In genomic region chr12:52252175-52252615, GRCh38 we compare ENCODE assay signal across 16 cellular contexts. TPM values are rescaled to one million over a fixed set of nuclear protein-coding genes. Genes with fewer than 3 reads are reported as not detected.
DNase-seq lines count a peak whose midpoint lies in the region; ATAC-seq, FAIRE-seq and TF ChIP-seq lines count a peak whose summit lies in the region.
"Not testable (repeated sequence)": the region's sequence is repeated elsewhere in the genome, so short reads cannot be mapped to it uniquely, and the experiment has no call there.
"Had no signal": no experiment of that assay in that cellular context is flagged by ENCODE, and none has a peak within 500 bp of the region (broad histone marks: within the 10 kb centered on the region; RNA-seq: fewer than 3 reads in every experiment).

No MANE protein-coding gene starts in this region.

- peaks cover 23% of the 10 kb centered on the region for H4K20me1 ChIP-seq in PC-9 (ENCODE audit: insufficient read depth)

- DNase-seq in A673 (ENCODE audit: low spot score); GM10266 (ENCODE audit: extremely low spot score); HTR-8/SVneo (ENCODE audit: insufficient read length, low spot score); foreskin fibroblast; progenitor cell of endocrine pancreas (ENCODE audit: low spot score, unreplicated experiment): not testable (repeated sequence)
- DNase-seq in PC-9 (peak in 1 of 2 experiments; percentile 70), MCF 10A (ENCODE audit: unreplicated experiment) (peak; percentile 61)
- peak; percentile 39 for DNase-seq in activated CD4-positive, alpha-beta T cell treated with anti-CD3 and anti-CD28 coated beads for 36 hours

- not testable (repeated sequence) for H2AFZ ChIP-seq in PC-9

- not testable (repeated sequence) for H3K9me2 ChIP-seq in PC-9 (ENCODE audit: insufficient read depth)

- TF ChIP-seq CTCF in A673 (conservative IDR thresholded peaks at IDR 0.05; ENCODE audit: low read depth, low read length): 0 out of 2 replicates have a peak, but pooled peaks have one; percentile 21
- peak; percentile 22 for TF ChIP-seq CTCF in GM10266 (IDR thresholded peaks at IDR 0.05; ENCODE audit: control insufficient read depth, insufficient read depth, low read depth, missing control alignments)
- peak; percentile 64 for TF ChIP-seq CTCF in PC-9 (conservative IDR thresholded peaks at IDR 0.05)
- peak; percentile 45 for TF ChIP-seq CTCF in MCF 10A (IDR thresholded peaks at IDR 0.05; ENCODE audit: unreplicated experiment)
- TF ChIP-seq CTCF in foreskin fibroblast (IDR thresholded peaks at IDR 0.05; ENCODE audit: low read depth, low read length): peak; percentile 4
- peak; percentile 36 for TF ChIP-seq CTCF in progenitor cell of endocrine pancreas (IDR thresholded peaks at IDR 0.05; ENCODE audit: unreplicated experiment)

- peaks cover 48% of the 10 kb centered on the region for H3K27me3 Mint-ChIP-seq in activated CD4-positive, alpha-beta T cell treated with anti-CD3 and anti-CD28 coated beads for 36 hours
- H3K27me3 Mint-ChIP-seq in MCF 10A (ENCODE audit: insufficient read depth, unreplicated experiment): not testable (repeated sequence)
- peaks cover 87% of the 10 kb centered on the region for H3K27me3 Mint-ChIP-seq in progenitor cell of endocrine pancreas

- not testable (repeated sequence) for H3K4me3 ChIP-seq in A673 (ENCODE audit: low read depth, low read length, poor library complexity, severe bottlenecking); PC-9; foreskin fibroblast (ENCODE audit: low read depth in 1 of 2, low read length in 2 of 2)

- intact Hi-C loops in A673 (cut with micrococcal nuclease; ENCODE audit: unreplicated experiment); activated CD4-positive, alpha-beta T cell treated with anti-CD3 and anti-CD28 coated beads for 36 hours (cut with DNase I, micrococcal nuclease); MCF 10A (cut with micrococcal nuclease): not testable (repeated sequence)
- intact Hi-C loops in PC-9 (cut with micrococcal nuclease; ENCODE audit: unreplicated experiment): loop anchor here (2.0 kb wide), 1 partner anchor 27 kb away; no protein-coding TSS in a partner anchor

- not testable (repeated sequence) for H3K4me1 ChIP-seq in A673 (ENCODE audit: insufficient read depth, low read length, poor library complexity, severe bottlenecking)
- H3K4me1 ChIP-seq in PC-9 (replicated peaks; ENCODE audit: insufficient read depth): peaks cover 24% of the 10 kb centered on the region

- H3K27ac ChIP-seq in A673 (ENCODE audit: low read depth, low read length, poor library complexity, severe bottlenecking): not testable (repeated sequence)
- peak overlapping the region; percentile 36 for H3K27ac ChIP-seq in PC-9

- H3K4me1 Mint-ChIP-seq in activated CD4-positive, alpha-beta T cell treated with anti-CD3 and anti-CD28 coated beads for 36 hours: not testable (repeated sequence)
- peaks cover 25% of the 10 kb centered on the region for H3K4me1 Mint-ChIP-seq in MCF 10A (ENCODE audit: insufficient read depth, unreplicated experiment)
- H3K4me1 Mint-ChIP-seq in progenitor cell of endocrine pancreas (ENCODE audit: low read depth): peaks cover 19% of the 10 kb centered on the region

- not testable (repeated sequence) for BruUV-seq in A673 (replicated peaks; lab: Mats Ljungman, UMichigan); PC-9 (replicated peaks; lab: Mats Ljungman, UMichigan); MCF 10A (replicated peaks; lab: Mats Ljungman, UMichigan)

- H3K27ac Mint-ChIP-seq in activated CD4-positive, alpha-beta T cell treated with anti-CD3 and anti-CD28 coated beads for 36 hours; progenitor cell of endocrine pancreas: not testable (repeated sequence)
- H3K27ac Mint-ChIP-seq in MCF 10A (ENCODE audit: low read depth, unreplicated experiment): peak overlapping the region; percentile 84

- H3K36me3 Mint-ChIP-seq in activated CD4-positive, alpha-beta T cell treated with anti-CD3 and anti-CD28 coated beads for 36 hours (ENCODE audit: low read depth); progenitor cell of endocrine pancreas (ENCODE audit: insufficient read depth): not testable (repeated sequence)
- peaks cover 46% of the 10 kb centered on the region for H3K36me3 Mint-ChIP-seq in MCF 10A (ENCODE audit: insufficient read depth, unreplicated experiment)

- not testable (repeated sequence) for H3K79me2 ChIP-seq in PC-9 (ENCODE audit: low read depth)

- not testable (repeated sequence) for H3K36me3 ChIP-seq in A673 (ENCODE audit: insufficient read depth, low read length, poor library complexity, severe bottlenecking)
- H3K36me3 ChIP-seq in PC-9 (ENCODE audit: low read depth): peaks cover 16% of the 10 kb centered on the region

- H3K4me3 Mint-ChIP-seq in activated CD4-positive, alpha-beta T cell treated with anti-CD3 and anti-CD28 coated beads for 36 hours; MCF 10A (ENCODE audit: unreplicated experiment); progenitor cell of endocrine pancreas (ENCODE audit: low read depth): not testable (repeated sequence)

- POLR2A ChIA-PET in A673 (lab: Charles Lee; ENCODE audit: low non-redundant PET); activated CD4-positive, alpha-beta T cell treated with anti-CD3 and anti-CD28 coated beads for 36 hours (lab: Charles Lee): not testable (repeated sequence)
- POLR2A ChIA-PET in PC-9 (lab: Charles Lee; ENCODE audit: unreplicated experiment): interaction anchor here (0.9 to 2.0 kb wide), 3 partner anchors 13 to 67 kb away, joined by 4 to 50 read pairs (median 6); no protein-coding TSS in a partner anchor
- POLR2A ChIA-PET in MCF 10A (lab: Yijun Ruan, JAX): interaction anchor here (0.5 to 3.6 kb wide), 5 partner anchors 10 to 266 kb away, joined by 3 to 13 read pairs (median 4); no protein-coding TSS in a partner anchor

- not testable (repeated sequence) for ATAC-seq in activated CD4-positive, alpha-beta T cell treated with anti-CD3 and anti-CD28 coated beads for 36 hours

- not testable (repeated sequence) for H3K27me3 ChIP-seq in A673 (replicated peaks; ENCODE audit: insufficient read depth, low read depth, low read length, poor library complexity); PC-9 (ENCODE audit: insufficient read depth, low read depth)

- peak; percentile 40 for FAIRE-seq in HTR-8/SVneo (lab: Jason Lieb, UNC)

- H3F3A ChIP-seq in PC-9 (ENCODE audit: insufficient read depth, low read depth): peaks cover 83% of the 10 kb centered on the region

- H3K9me3 ChIP-seq in A673 (ENCODE audit: low read depth, low read length, poor library complexity, severe bottlenecking); PC-9 (ENCODE audit: insufficient read depth, low read depth): not testable (repeated sequence)

- H3K9me3 Mint-ChIP-seq in activated CD4-positive, alpha-beta T cell treated with anti-CD3 and anti-CD28 coated beads for 36 hours (ENCODE audit: low read depth); MCF 10A (ENCODE audit: unreplicated experiment); progenitor cell of endocrine pancreas (ENCODE audit: low read depth): not testable (repeated sequence)

- not testable (repeated sequence) for H3K4me2 ChIP-seq in PC-9

- CTCF ChIA-PET in A673 (lab: Charles Lee) (interaction anchor here (0.6 kb wide), 1 partner anchor 358 kb away, joined by 4 read pairs; no protein-coding TSS in a partner anchor), PC-9 (lab: Charles Lee) (interaction anchor here (1.5 to 1.6 kb wide), 2 partner anchors 67 to 76 kb away, joined by 4 to 6 read pairs; no protein-coding TSS in a partner anchor), MCF 10A (lab: Yijun Ruan, JAX) (interaction anchor here (0.6 to 2.8 kb wide), 9 partner anchors 8 to 107 kb away, joined by 3 to 11 read pairs (median 5); no protein-coding TSS in a partner anchor)
- CTCF ChIA-PET in activated CD4-positive, alpha-beta T cell treated with anti-CD3 and anti-CD28 coated beads for 36 hours (lab: Charles Lee): interaction anchor here (0.7 to 1.1 kb wide), 3 partner anchors 29 to 75 kb away, joined by 3 to 4 read pairs (median 3); no protein-coding TSS in a partner anchor

RNA-seq across cellular contexts. Expression of gene KRT7, which starts 19.2 kb away (rescaled TPM):
- total RNA-seq in A673 (2021) (0.79 and 1.0 TPM in 2 replicates), PC-9 (2021) (3,783 and 4,555 TPM in 2 replicates), MCF 10A (2022) (2,379 and 3,360 TPM in 2 replicates), progenitor cell of endocrine pancreas (11.6 and 18.2 TPM in 2 replicates)
- total RNA-seq in activated CD4-positive, alpha-beta T cell treated with anti-CD3 and anti-CD28 coated beads for 36 hours: 1 to 10 TPM; 3.4 to 3.9 TPM
- total RNA-seq: CD4-positive, alpha-beta T cell; naive thymus-derived CD8-positive, alpha-beta T cell had no signal

RNA-seq across cellular contexts. Expression of gene KRT86, which starts 22.2 kb away (rescaled TPM):
- total RNA-seq in A673 (2021) (not detected in 2 replicates), PC-9 (2021) (2.7 and 5.7 TPM in 2 replicates), MCF 10A (2022) (37.8 and 45.1 TPM in 2 replicates), progenitor cell of endocrine pancreas (not detected in 2 replicates)
- not detected for total RNA-seq in activated CD4-positive, alpha-beta T cell treated with anti-CD3 and anti-CD28 coated beads for 36 hours
- total RNA-seq: activated naive CD8-positive, alpha-beta T cell treated with anti-CD3 and anti-CD28 coated beads for 36 hours; CD4-positive, alpha-beta T cell; dermis blood vessel endothelial cell; naive thymus-derived CD8-positive, alpha-beta T cell; Right ventricle myocardium superior had no signal

RNA-seq across cellular contexts. Expression of gene KRT81, which starts 39.1 kb away (rescaled TPM):
- total RNA-seq in A673 (2021) (0.20 and 0.30 TPM in 2 replicates), PC-9 (2021) (2.5 and 4.3 TPM in 2 replicates), MCF 10A (2022) (2,023 and 2,244 TPM in 2 replicates), progenitor cell of endocrine pancreas (not detected in 2 replicates)
- total RNA-seq in activated CD4-positive, alpha-beta T cell treated with anti-CD3 and anti-CD28 coated beads for 36 hours: not detected
- total RNA-seq: activated naive CD8-positive, alpha-beta T cell treated with anti-CD3 and anti-CD28 coated beads for 36 hours; activated T-cell treated with anti-CD3 and anti-CD28 coated beads, Interleukin-2, amount 50 U/mL, for 72 hours; body of pancreas; CD4-positive, alpha-beta T cell; dermis blood vessel endothelial cell; naive thymus-derived CD8-positive, alpha-beta T cell; Right ventricle myocardium superior; spleen had no signal

Comparison
In these comparisons a context has a peak if more than half of its experiments do, and no peak if none do; other contexts are left out.
1. CTCF ChIP-seq: peak in every context shown above with its lines; median percentile 64 in PC-9; 45 in MCF 10A; 36 in progenitor cell of endocrine pancreas; 22 in GM10266; 21 in A673; 4 in foreskin fibroblast.
2. RNA of gene KRT7, which starts 19.2 kb away (total RNA-seq): 3,783 to 4,555 TPM in PC-9 and 2,379 to 3,360 TPM in MCF 10A; 11.6 to 18.2 TPM in progenitor cell of endocrine pancreas, 3.4 to 3.9 TPM in activated CD4-positive, alpha-beta T cell treated with anti-CD3 and anti-CD28 coated beads for 36 hours and 0.79 to 1.0 TPM in A673; every median in the first group is over 100 times any median in the second.
3. RNA of gene KRT81, which starts 39.1 kb away (total RNA-seq): 2,023 to 2,244 TPM in MCF 10A; 2.5 to 4.3 TPM in PC-9, 0.20 to 0.30 TPM in A673, not detected in progenitor cell of endocrine pancreas and not detected in activated CD4-positive, alpha-beta T cell treated with anti-CD3 and anti-CD28 coated beads for 36 hours; every median in the first group is over 100 times any median in the second.